In the genomic region with DNA sequence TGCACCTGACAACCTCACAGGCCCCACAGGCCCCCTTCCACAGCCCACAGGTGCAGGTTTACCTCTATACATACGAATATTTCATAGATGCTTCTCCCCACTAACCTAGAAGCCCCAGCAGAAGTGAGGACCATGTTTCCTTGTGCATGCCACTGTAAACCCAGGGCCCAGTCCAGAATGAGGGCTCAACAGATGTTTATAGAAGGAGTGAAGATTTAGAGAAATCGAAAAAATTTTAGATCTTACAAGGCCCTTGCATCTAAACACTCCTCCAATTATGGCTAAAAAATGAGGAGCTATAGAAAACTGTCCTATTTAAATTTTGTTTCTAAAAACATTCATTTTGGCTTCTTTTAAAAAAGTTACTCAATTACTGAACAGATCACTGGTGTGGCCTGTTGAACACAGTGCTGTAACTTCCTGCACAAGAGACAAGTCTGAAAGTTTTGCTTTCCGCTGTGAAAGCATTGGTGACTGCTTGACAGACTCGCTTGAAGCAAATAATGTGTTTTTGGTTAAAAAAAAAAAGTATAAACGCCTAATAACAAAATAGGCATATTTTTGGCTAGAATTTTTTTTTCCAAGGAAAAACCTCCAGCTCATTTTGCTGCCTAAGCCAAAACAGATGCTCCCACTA, we compare ENCODE assay signal across 8 cellular contexts. TPM values are rescaled to one million over a fixed set of nuclear protein-coding genes. Genes with fewer than 3 reads are reported as not detected.
DNase-seq lines count a peak whose midpoint lies in the region; ATAC-seq and TF ChIP-seq lines count a peak whose summit lies in the region.

No MANE protein-coding gene starts in this region.

- H3K27me3 Mint-ChIP-seq in activated CD8-positive, alpha-beta memory T cell treated with anti-CD3 and anti-CD28 coated beads, Interleukin-2, amount 10 ng/mL, durations not matched to agents 7 days and 5 days: no peaks in the 10 kb centered on the region
- H3K27me3 Mint-ChIP-seq in effector memory CD8-positive, alpha-beta T cell: no peaks in the 10 kb centered on the region
- H3K27me3 Mint-ChIP-seq in neural crest cell (ENCODE audit: low read depth): no peaks in the 10 kb centered on the region

- DNase-seq in activated CD8-positive, alpha-beta memory T cell treated with anti-CD3 and anti-CD28 coated beads, Interleukin-2, amount 10 ng/mL, durations not matched to agents 7 days and 5 days: peak; percentile 52
- DNase-seq in activated CD8-positive, alpha-beta memory T cell treated with anti-CD3 and anti-CD28 coated beads, Interleukin-2, amount 50 U/mL, for 48 hours: no peak
- DNase-seq in OCI-M1 (lab: John Stamatoyannopoulos, UW) (peak; percentile 64), neural crest cell (ENCODE audit: low read depth, low spot score) (no peak), NCI-H345 (lab: John Stamatoyannopoulos, UW) (no peak), NCI-H187 (lab: John Stamatoyannopoulos, UW) (no peak)
- DNase-seq in effector memory CD8-positive, alpha-beta T cell: peak in 1 of 3 experiments; percentile 12

- no peaks in the 10 kb centered on the region for H3K9me3 Mint-ChIP-seq in activated CD8-positive, alpha-beta memory T cell treated with anti-CD3 and anti-CD28 coated beads, Interleukin-2, amount 10 ng/mL, durations not matched to agents 7 days and 5 days (ENCODE audit: low read depth)
- no peaks in the 10 kb centered on the region for H3K9me3 Mint-ChIP-seq in effector memory CD8-positive, alpha-beta T cell
- H3K9me3 Mint-ChIP-seq in neural crest cell: no peaks in the 10 kb centered on the region

- H3K4me1 Mint-ChIP-seq in activated CD8-positive, alpha-beta memory T cell treated with anti-CD3 and anti-CD28 coated beads, Interleukin-2, amount 10 ng/mL, durations not matched to agents 7 days and 5 days: peaks cover 41% of the 10 kb centered on the region
- H3K4me1 Mint-ChIP-seq in effector memory CD8-positive, alpha-beta T cell (ENCODE audit: low read depth in 2 of 2): peaks cover 36 to 47% of the 10 kb centered on the region in 2 donors
- H3K4me1 Mint-ChIP-seq in neural crest cell: peaks cover 50% of the 10 kb centered on the region

- ATAC-seq in activated CD8-positive, alpha-beta memory T cell treated with anti-CD3 and anti-CD28 coated beads, Interleukin-2, amount 10 ng/mL, durations not matched to agents 7 days and 5 days: no peak
- no peak for ATAC-seq in effector memory CD8-positive, alpha-beta T cell (replicated peaks)
- no peak for ATAC-seq in HG02763 (IDR thresholded peaks at IDR 0.05; ENCODE audit: unreplicated experiment)

- peaks cover 7% of the 10 kb centered on the region for H3K36me3 Mint-ChIP-seq in activated CD8-positive, alpha-beta memory T cell treated with anti-CD3 and anti-CD28 coated beads, Interleukin-2, amount 10 ng/mL, durations not matched to agents 7 days and 5 days
- peaks cover 12% of the 10 kb centered on the region for H3K36me3 Mint-ChIP-seq in effector memory CD8-positive, alpha-beta T cell (ENCODE audit: insufficient read depth)
- H3K36me3 Mint-ChIP-seq in neural crest cell (ENCODE audit: low read depth): no peaks in the 10 kb centered on the region

- TF ChIP-seq CTCF in neural crest cell (conservative IDR thresholded peaks at IDR 0.05): no peak

- H3K4me3 Mint-ChIP-seq in activated CD8-positive, alpha-beta memory T cell treated with anti-CD3 and anti-CD28 coated beads, Interleukin-2, amount 10 ng/mL, durations not matched to agents 7 days and 5 days: peak overlapping the region; percentile 87
- H3K4me3 Mint-ChIP-seq in effector memory CD8-positive, alpha-beta T cell: peak overlapping the region; percentile 79 to 90
- H3K4me3 Mint-ChIP-seq in neural crest cell: peak overlapping the region; percentile 92

- H3K27ac Mint-ChIP-seq in activated CD8-positive, alpha-beta memory T cell treated with anti-CD3 and anti-CD28 coated beads, Interleukin-2, amount 10 ng/mL, durations not matched to agents 7 days and 5 days: peak overlapping the region; percentile 91
- H3K27ac Mint-ChIP-seq in effector memory CD8-positive, alpha-beta T cell: peak overlapping the region; percentile 71 to 87
- H3K27ac Mint-ChIP-seq in neural crest cell (ENCODE audit: unreplicated experiment): peak overlapping the region; percentile 35

- CTCF ChIA-PET in activated CD8-positive, alpha-beta memory T cell treated with anti-CD3 and anti-CD28 coated beads, Interleukin-2, amount 10 ng/mL, durations not matched to agents 7 days and 5 days (lab: Charles Lee): interaction anchor here (0.7 to 2.7 kb wide), 8 partner anchors 12 to 301 kb away, joined by 3 to 19 read pairs (median 3); a partner anchor contains a TSS

RNA-seq across cellular contexts. Expression of a gene that starts 1.2 kb away (rescaled TPM):
- total RNA-seq in activated CD8-positive, alpha-beta memory T cell treated with anti-CD3 and anti-CD28 coated beads, Interleukin-2, amount 10 ng/mL, durations not matched to agents 7 days and 5 days: 10 to 100 TPM; 35.0 to 39.8 TPM
- 24.0 and 25.2 TPM in 2 replicates for total RNA-seq in neural crest cell

RNA-seq across cellular contexts. Expression of a gene that starts 49.2 kb away (rescaled TPM):
- 10 to 100 TPM; 43.1 to 45.4 TPM for total RNA-seq in activated CD8-positive, alpha-beta memory T cell treated with anti-CD3 and anti-CD28 coated beads, Interleukin-2, amount 10 ng/mL, durations not matched to agents 7 days and 5 days
- 63.7 and 66.1 TPM in 2 replicates for total RNA-seq in neural crest cell

Comparison
In these comparisons a context has a peak if more than half of its experiments do, and no peak if none do; other contexts are left out.
1. DNase-seq: peak in activated CD8-positive, alpha-beta memory T cell treated with anti-CD3 and anti-CD28 coated beads, Interleukin-2, amount 10 ng/mL, durations not matched to agents 7 days and 5 days (single experiment) and OCI-M1 (single experiment); none in activated CD8-positive, alpha-beta memory T cell treated with anti-CD3 and anti-CD28 coated beads, Interleukin-2, amount 50 U/mL, for 48 hours (single experiment), neural crest cell (single experiment), NCI-H345 (single experiment) and NCI-H187 (0 of 2).
2. H3K27ac Mint-ChIP-seq: peak in every context shown above with its lines; median percentile 91 in activated CD8-positive, alpha-beta memory T cell treated with anti-CD3 and anti-CD28 coated beads, Interleukin-2, amount 10 ng/mL, durations not matched to agents 7 days and 5 days; 79 in effector memory CD8-positive, alpha-beta T cell; 35 in neural crest cell.
3. Peak in every context shown above with its lines, with median percentiles within 50 percentile points of each other: H3K4me3 Mint-ChIP-seq.